Comparison of ENCODE assay signal across 8 cellular contexts in the genomic region with DNA sequence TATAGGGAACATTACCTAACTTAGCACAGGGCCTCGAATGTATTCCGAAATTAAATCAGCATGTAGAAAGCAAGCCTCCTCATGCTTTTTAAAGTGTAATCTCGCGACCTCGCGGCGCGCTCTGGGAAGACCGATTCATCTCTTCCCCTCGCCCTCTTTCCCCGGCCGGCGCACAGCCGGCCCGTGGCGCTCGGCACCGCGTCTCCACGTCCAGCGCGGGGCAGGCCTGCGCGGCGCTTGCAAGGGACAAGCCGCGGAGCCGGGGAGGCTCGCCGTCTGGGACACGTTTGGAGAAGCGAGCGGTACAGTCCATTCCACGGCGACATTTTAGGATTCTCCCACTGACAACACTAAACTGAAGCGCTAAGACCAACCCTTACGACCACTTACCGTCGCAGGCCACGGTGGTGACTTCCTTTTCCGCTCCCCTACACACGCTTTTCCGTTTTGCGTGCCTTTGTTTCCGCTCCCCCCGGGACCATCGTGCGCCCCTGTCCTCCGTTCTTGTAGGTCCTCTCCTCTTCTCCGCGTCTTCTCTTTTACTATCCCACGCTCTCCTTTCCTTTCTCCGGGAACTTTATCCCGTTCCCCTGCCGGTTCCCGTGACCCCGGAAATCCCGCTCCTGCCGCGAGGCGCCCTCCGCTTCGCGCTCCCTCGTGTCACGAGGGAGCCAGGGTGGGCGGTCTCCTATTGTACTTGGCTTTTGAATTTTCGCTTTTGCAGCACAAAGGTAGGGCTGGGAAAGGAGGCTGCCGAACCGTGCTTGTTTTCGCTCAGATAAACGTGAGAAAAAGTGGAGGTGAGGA. TPM values are rescaled to one million over a fixed set of nuclear protein-coding genes. Genes with fewer than 3 reads are reported as not detected.
DNase-seq lines count a peak whose midpoint lies in the region; ATAC-seq and TF ChIP-seq lines count a peak whose summit lies in the region.

A gene with protein sequence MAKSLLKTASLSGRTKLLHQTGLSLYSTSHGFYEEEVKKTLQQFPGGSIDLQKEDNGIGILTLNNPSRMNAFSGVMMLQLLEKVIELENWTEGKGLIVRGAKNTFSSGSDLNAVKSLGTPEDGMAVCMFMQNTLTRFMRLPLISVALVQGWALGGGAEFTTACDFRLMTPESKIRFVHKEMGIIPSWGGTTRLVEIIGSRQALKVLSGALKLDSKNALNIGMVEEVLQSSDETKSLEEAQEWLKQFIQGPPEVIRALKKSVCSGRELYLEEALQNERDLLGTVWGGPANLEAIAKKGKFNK (minus strand): TSS at position 664 of the 807 bp plus-strand sequence. CDS start 12,581 bp downstream, outside the sequence.

- ATAC-seq in GM21576 (IDR thresholded peaks at IDR 0.05; ENCODE audit: unreplicated experiment) (peak; percentile 72), Panc1 (peak; percentile 91), natural killer cell (peak; percentile 85 to 87 (median 87))

- H3K36me3 Mint-ChIP-seq in IgD-negative memory B cell (no peaks in the 10 kb centered on the region), natural killer cell (no peaks in the 10 kb centered on the region)

- TF ChIP-seq CTCF in Panc1 (IDR thresholded peaks at IDR 0.05): no peak
- no peak for TF ChIP-seq CTCF in natural killer cell (IDR thresholded peaks at IDR 0.05)

- no peaks in the 10 kb centered on the region for H3K27me3 Mint-ChIP-seq in IgD-negative memory B cell
- H3K27me3 Mint-ChIP-seq in natural killer cell (ENCODE audit: low read depth in 2 of 2): no peaks in the 10 kb centered on the region

- DNase-seq in DMS153 treated with DMSO at 0.1 percent for 48 hours (lab: John Stamatoyannopoulos, UW; ENCODE audit: unreplicated experiment) (peak; percentile 71), Panc1 (ENCODE audit: low read depth, low spot score) (peak; percentile 61), fibroblast of peridontal ligament (ENCODE audit: extremely low read depth) (peak; percentile 68), natural killer cell (peak; percentile 58)
- DNase-seq in activated T-cell treated with anti-CD3 and anti-CD28 coated beads, Interleukin-2, amount 50 U/mL, for 48 hours: peak; percentile 85
- DNase-seq in stimulated activated naive CD4-positive, alpha-beta T cell (lab: John Stamatoyannopoulos, UW): peak; percentile 38 to 80 (median 59)

- no peaks in the 10 kb centered on the region for H3K9me3 ChIP-seq in Panc1 (ENCODE audit: control insufficient read depth, insufficient read depth, low read depth, low read length)

- in situ Hi-C loops in Panc1 (cut with HindIII; ENCODE audit: low pct_unique_long_range_greater_than_20kb, low sequenced_read_pairs): loop anchor here (5.0 kb wide), 1 partner anchor 99 kb away; no protein-coding TSS in a partner anchor

- H3K4me1 Mint-ChIP-seq in IgD-negative memory B cell: peaks cover 0 to 12% (median 7%) of the 10 kb centered on the region in 3 donors
- peaks cover 5 to 12% of the 10 kb centered on the region in 2 donors for H3K4me1 Mint-ChIP-seq in natural killer cell

- POLR2A ChIA-PET in Panc1 (lab: Charles Lee): no interaction called here

- intact Hi-C loops in Panc1 (cut with micrococcal nuclease; ENCODE audit: unreplicated experiment): loop anchor here (5.0 kb wide), 1 partner anchor 79 kb away; no protein-coding TSS in a partner anchor
- intact Hi-C loops in natural killer cell (cut with micrococcal nuclease): loop anchor here (1.0 kb wide), 1 partner anchor 77 kb away; the partner anchor contains the start of gene RNF146

- H3K9me3 Mint-ChIP-seq in IgD-negative memory B cell (no peaks in the 10 kb centered on the region), natural killer cell (no peaks in the 10 kb centered on the region)

- CTCF ChIA-PET in Panc1 (lab: Charles Lee): no interaction called here

- no TSS peak for BruUV-seq in Panc1 (replicated peaks; lab: Mats Ljungman, UMichigan)

- H3K4me3 Mint-ChIP-seq in IgD-negative memory B cell (no peak within 1 kb of the TSS), natural killer cell (no peak within 1 kb of the TSS)

- H3K4me3 ChIP-seq in Panc1 (ENCODE audit: low read depth in 2 of 2, low read length in 2 of 2): peak within 1 kb of the TSS; percentile 60 to 97

- H3K27ac ChIP-seq in Panc1 (ENCODE audit: low read length): peak within 1 kb of the TSS; percentile 99

- H3K27me3 ChIP-seq in Panc1 (ENCODE audit: control insufficient read depth, insufficient read depth, low read length): no peaks in the 10 kb centered on the region

- H3K36me3 ChIP-seq in Panc1 (ENCODE audit: control insufficient read depth, insufficient read depth, low read length): peaks cover 5% of the 10 kb centered on the region; the same call in 1 of the 2 replicates

- H3K4me1 ChIP-seq in Panc1 (ENCODE audit: control insufficient read depth, insufficient read depth, low read length): peaks cover 45% of the 10 kb centered on the region

- H3K27ac Mint-ChIP-seq in IgD-negative memory B cell (no peak within 1 kb of the TSS), natural killer cell (no peak within 1 kb of the TSS)

RNA-seq across cellular contexts. Expression of the gene that starts here (rescaled TPM):
- polyA plus RNA-seq in IgD-negative memory B cell: 77.5 TPM
- total RNA-seq in Panc1 (2021; ENCODE audit: unreplicated experiment) (81.9 TPM), natural killer cell (10 to 100 TPM; 18.7 to 35.1 (median 21.4) TPM)
- 58.8 TPM for polyA plus RNA-seq in Panc1 (2012; ENCODE audit: insufficient read length)

Comparison
In these comparisons a context has a peak if more than half of its experiments do, and no peak if none do; other contexts are left out.
1. Peak in every context shown above with its lines: DNase-seq, ATAC-seq, H3K4me3 ChIP-seq and H3K27ac ChIP-seq.